20 cellular contexts compared by ENCODE assay signal in genomic region chr18:57705861-57706590, GRCh38.
DNase-seq lines count a peak whose midpoint lies in the region; FAIRE-seq and TF ChIP-seq lines count a peak whose summit lies in the region.
"Had no signal": no experiment of that assay in that cellular context is flagged by ENCODE, and none has a peak within 500 bp of the region (broad histone marks: within the 10 kb centered on the region; RNA-seq: fewer than 3 reads in every experiment).

No MANE protein-coding gene starts in this region.

- CTCF ChIA-PET in Caco-2 (lab: Charles Lee): no interaction called here

- H3K4me1 Mint-ChIP-seq in Caco-2 (ENCODE audit: low read depth, unreplicated experiment) (peaks cover 25% of the 10 kb centered on the region), osteocyte (ENCODE audit: unreplicated experiment) (peaks cover 29% of the 10 kb centered on the region)

- peaks cover 1% of the 10 kb centered on the region; the same call in 1 of the 2 replicates for H3K36me3 ChIP-seq in Caco-2 (ENCODE audit: control insufficient read depth, insufficient read depth, low read length)

- H3K4me3 Mint-ChIP-seq in Caco-2 (ENCODE audit: unreplicated experiment) (peak overlapping the region; percentile 32), osteocyte (ENCODE audit: unreplicated experiment) (no peak overlapping the region)
- H3K4me3 Mint-ChIP-seq: activated T-cell treated with anti-CD3 and anti-CD28 coated beads, Interleukin-2, amount 50 U/mL, for 4 hours; CD4-positive, alpha-beta T cell; central memory CD8-positive, alpha-beta T cell; natural killer cell treated with Interleukin-12 subunit alpha and Interleukin-12 subunit beta and Interleukin-15 and Interleukin-18, amount 100 ng/mL, for 72 hours had no signal

- no TSS peak for BruUV-seq in Caco-2 (replicated peaks; lab: Mats Ljungman, UMichigan)

- DNase-seq in Caco-2: peak; percentile 34 to 64
- DNase-seq in NCI-H1417 (lab: John Stamatoyannopoulos, UW): peak in 2 of 3 experiments; percentile 92 to 99
- DNase-seq in NCI-H774 (lab: John Stamatoyannopoulos, UW): peak; percentile 87
- DNase-seq in osteocyte (ENCODE audit: extremely low spot score, unreplicated experiment): peak; percentile 10
- no peak for DNase-seq in D721Med (ENCODE audit: insufficient read length, low spot score)
- no peak for DNase-seq in GF-D8 (lab: John Stamatoyannopoulos, UW)
- DNase-seq in frontal cortex (ENCODE audit: low spot score in 2 of 2): no peak
- DNase-seq: activated CD4-positive, CD25-positive, alpha-beta regulatory T cell treated with anti-CD3 and anti-CD28 coated beads, Interleukin-2, amount 50 U/mL, for 72 hours; activated CD8-positive, alpha-beta memory T cell treated with anti-CD3 and anti-CD28 coated beads for 24 hours; activated naive CD4-positive, alpha-beta T cell treated with anti-CD3 and anti-CD28 coated beads, Interleukin-2, amount 50 U/mL, for 16 hours; activated T-cell treated with anti-CD3 and anti-CD28 coated beads, Interleukin-2, amount 50 U/mL, for 4 hours; anterior cingulate cortex; CD4-positive, alpha-beta T cell; H7; NCI-H1092; NCI-H446 had no signal

- TF ChIP-seq CTCF in Caco-2 (IDR thresholded peaks at IDR 0.05; ENCODE audit: insufficient read depth in 1 of 2, low read depth in 1 of 2, low read length in 1 of 2, severe bottlenecking in 1 of 2, unreplicated experiment in 1 of 2) (no peak), osteocyte (IDR thresholded peaks at IDR 0.05) (no peak), D721Med (IDR thresholded peaks at IDR 0.05; ENCODE audit: insufficient read depth, missing control alignments) (no peak)

- no peaks in the 10 kb centered on the region for H3K9me3 ChIP-seq in Caco-2
- H3K9me3 ChIP-seq: suprapubic skin had no signal

- no peak overlapping the region for H3K4me3 ChIP-seq in Caco-2 (ENCODE audit: low read depth, low read length)
- H3K4me3 ChIP-seq: suprapubic skin had no signal

- H3K9me3 Mint-ChIP-seq in Caco-2 (ENCODE audit: unreplicated experiment) (no peaks in the 10 kb centered on the region), osteocyte (ENCODE audit: unreplicated experiment) (no peaks in the 10 kb centered on the region)
- H3K9me3 Mint-ChIP-seq: central memory CD8-positive, alpha-beta T cell; natural killer cell treated with Interleukin-12 subunit alpha and Interleukin-12 subunit beta and Interleukin-15 and Interleukin-18, amount 100 ng/mL, for 72 hours had no signal

- intact Hi-C loops in Caco-2 (cut with micrococcal nuclease; ENCODE audit: unreplicated experiment): no loop called here

- H3K36me3 Mint-ChIP-seq in Caco-2 (ENCODE audit: insufficient read depth, unreplicated experiment) (peaks cover 12% of the 10 kb centered on the region), osteocyte (ENCODE audit: unreplicated experiment) (peaks cover 21% of the 10 kb centered on the region)

- no peaks in the 10 kb centered on the region for H3K27me3 ChIP-seq in Caco-2 (replicated peaks; ENCODE audit: control insufficient read depth, insufficient read depth, low read length)
- H3K27me3 ChIP-seq: suprapubic skin had no signal

- FAIRE-seq in D721Med (lab: Jason Lieb, UNC) (no peak), frontal cortex (lab: Jason Lieb, UNC) (no peak)

- POLR2A ChIA-PET in Caco-2 (lab: Charles Lee): no interaction called here

- H3K4me1 ChIP-seq in Caco-2: peaks cover 14% of the 10 kb centered on the region; the same call in 1 of the 2 replicates
- H3K4me1 ChIP-seq: parathyroid adenoma had no signal

- H3K27ac Mint-ChIP-seq in Caco-2 (ENCODE audit: unreplicated experiment) (peak overlapping the region; percentile 82), osteocyte (ENCODE audit: unreplicated experiment) (peak overlapping the region; percentile 36)
- H3K27ac Mint-ChIP-seq: CD4-positive, alpha-beta T cell had no signal

- H3K27me3 Mint-ChIP-seq in Caco-2 (ENCODE audit: insufficient read depth, unreplicated experiment): no peaks in the 10 kb centered on the region
- H3K27me3 Mint-ChIP-seq in osteocyte (ENCODE audit: unreplicated experiment): no peaks in the 10 kb centered on the region
- H3K27me3 Mint-ChIP-seq: CD4-positive, alpha-beta T cell; central memory CD8-positive, alpha-beta T cell; natural killer cell treated with Interleukin-12 subunit alpha and Interleukin-12 subunit beta and Interleukin-15 and Interleukin-18, amount 100 ng/mL, for 72 hours had no signal

Comparison
In these comparisons a context has a peak if more than half of its experiments do, and no peak if none do; other contexts are left out.
1. DNase-seq: peak in Caco-2 (2 of 2), NCI-H1417 (2 of 3), NCI-H774 (single experiment) and osteocyte (single experiment); none in D721Med (single experiment), GF-D8 (single experiment) and frontal cortex (0 of 2).